ENCODE assay signal across 25 cellular contexts in genomic region chr12:106696861-106697417, GRCh38.
"Had no signal": no experiment of that assay in that cellular context is flagged by ENCODE, and none has a peak within 500 bp of the region (broad histone marks: within the 10 kb centered on the region; RNA-seq: fewer than 3 reads in every experiment).

No MANE protein-coding gene starts in this region.

- H3K27ac Mint-ChIP-seq: effector memory CD8-positive, alpha-beta T cell; naive thymus-derived CD8-positive, alpha-beta T cell; stimulated activated effector memory CD8-positive, alpha-beta T cell treated with anti-CD3 and anti-CD28 coated beads, Interleukin-12 subunit alpha, Interleukin-12 subunit beta, amount 100 ng/mL, for 72 hours had no signal

- H3K4me3 Mint-ChIP-seq: effector memory CD8-positive, alpha-beta T cell; naive thymus-derived CD8-positive, alpha-beta T cell; stimulated activated effector memory CD8-positive, alpha-beta T cell treated with anti-CD3 and anti-CD28 coated beads, Interleukin-12 subunit alpha, Interleukin-12 subunit beta, amount 100 ng/mL, for 72 hours had no signal

- H3K27me3 ChIP-seq: gastrocnemius medialis, left lung, ovary, sigmoid colon, stomach, thyroid gland had no signal

- H3K36me3 ChIP-seq: gastrocnemius medialis, left lung, ovary, sigmoid colon, stomach, thyroid gland had no signal

- H3K9me3 ChIP-seq: gastrocnemius medialis, ovary, psoas muscle, thyroid gland had no signal

- H3K36me3 Mint-ChIP-seq: stimulated activated effector memory CD8-positive, alpha-beta T cell treated with anti-CD3 and anti-CD28 coated beads, Interleukin-12 subunit alpha, Interleukin-12 subunit beta, amount 100 ng/mL, for 72 hours had no signal

- H3K4me1 Mint-ChIP-seq: naive thymus-derived CD8-positive, alpha-beta T cell; stimulated activated effector memory CD8-positive, alpha-beta T cell treated with anti-CD3 and anti-CD28 coated beads, Interleukin-12 subunit alpha, Interleukin-12 subunit beta, amount 100 ng/mL, for 72 hours had no signal

- DNase-seq: cortex of kidney; effector memory CD8-positive, alpha-beta T cell; foreskin fibroblast; gastrocnemius medialis; head of caudate nucleus; kidney; left lung; mesendoderm; midbrain; naive thymus-derived CD8-positive, alpha-beta T cell; occipital lobe; ovary; posterior cingulate gyrus; psoas muscle; right cardiac atrium; sigmoid colon; stimulated activated CD4-positive, alpha-beta T cell treated with anti-CD3 and anti-CD28 coated beads, Interleukin-2, amount 100 ng/mL, for 24 hours; stimulated activated CD4-positive, alpha-beta T cell treated with anti-CD3 and anti-CD28 coated beads, Interleukin-4, amount 100 ng/mL, for 24 hours; stimulated activated naive CD4-positive, alpha-beta T cell treated with Interleukin-2 at 50 U/mL for 16 hours; stomach; thyroid gland; trophoblast cell had no signal

- H3K27ac ChIP-seq: epithelial cell of prostate, gastrocnemius medialis, left lung, ovary, psoas muscle, sigmoid colon, stomach, thyroid gland had no signal

- ATAC-seq: effector memory CD8-positive, alpha-beta T cell; esophagus mucosa; gastrocnemius medialis; left lung; naive thymus-derived CD8-positive, alpha-beta T cell; psoas muscle; right cardiac atrium; stimulated activated effector memory CD8-positive, alpha-beta T cell treated with anti-CD3 and anti-CD28 coated beads, Interleukin-12 subunit alpha, Interleukin-12 subunit beta, amount 100 ng/mL, for 72 hours had no signal

- H3K4me1 ChIP-seq: gastrocnemius medialis, left lung, psoas muscle, sigmoid colon, stomach, thyroid gland had no signal

- FAIRE-seq: kidney had no signal

- H3K4me3 ChIP-seq: gastrocnemius medialis, left lung, ovary, psoas muscle, sigmoid colon, stomach, thyroid gland had no signal
